ENCODE assay signal across 1 cellular context in the genomic region with DNA sequence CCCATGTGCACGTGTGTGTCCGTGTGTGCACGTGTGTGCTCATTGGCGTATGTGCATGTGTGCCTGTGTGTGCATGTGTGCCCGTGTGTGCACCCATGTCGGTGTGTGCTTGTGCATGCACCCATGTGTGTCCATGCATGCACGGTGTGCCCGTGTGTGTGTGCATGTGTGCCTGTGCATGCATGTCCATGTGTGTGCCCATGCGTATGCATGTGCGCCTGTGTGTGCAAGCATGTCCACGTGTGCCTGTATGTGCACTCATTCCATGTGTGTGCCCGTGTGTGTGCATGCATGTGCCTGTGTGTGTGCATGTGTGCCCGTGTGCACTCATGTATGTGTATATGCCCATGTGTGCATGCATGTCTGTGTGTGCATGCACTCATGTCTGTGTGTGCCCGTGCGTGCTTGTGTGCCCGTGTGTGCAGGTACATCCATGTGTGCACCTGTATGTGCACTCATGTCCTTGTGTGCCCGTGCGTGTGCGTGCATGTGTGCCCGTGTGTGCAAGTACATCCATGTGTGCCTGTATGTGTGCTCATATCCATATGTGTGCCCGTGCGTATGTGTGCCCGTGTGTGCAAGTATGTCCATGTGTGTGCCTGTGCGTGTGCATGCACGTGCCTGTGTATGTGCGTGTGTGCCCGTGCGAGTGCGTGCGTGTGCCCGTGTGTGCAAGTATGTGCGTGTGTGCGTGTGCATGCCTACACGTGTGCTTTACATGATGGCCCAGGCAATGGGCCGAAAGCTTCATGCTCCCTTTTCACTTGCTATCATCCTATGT.
TF ChIP-seq lines count a peak whose summit lies in the region.

No MANE protein-coding gene starts in this region.

TF ChIP-seq in HepG2, 621 proteins besides CTCF, POLR2A, EP300 and RAD21:
- TF ChIP-seq ELF4 (CRISPR knock-in tag; IDR thresholded peaks at IDR 0.05; ENCODE audit: borderline replicate concordance) (no peak), GABPA (IDR thresholded peaks at IDR 0.05; ENCODE audit: low read depth, low read length) (0 out of 2 replicates have a peak, but pooled peaks have one; percentile 7), GABPA (CRISPR knock-in tag; IDR thresholded peaks at IDR 0.05; ENCODE audit: low read depth) (no peak)
- TF ChIP-seq, protein P1, sequence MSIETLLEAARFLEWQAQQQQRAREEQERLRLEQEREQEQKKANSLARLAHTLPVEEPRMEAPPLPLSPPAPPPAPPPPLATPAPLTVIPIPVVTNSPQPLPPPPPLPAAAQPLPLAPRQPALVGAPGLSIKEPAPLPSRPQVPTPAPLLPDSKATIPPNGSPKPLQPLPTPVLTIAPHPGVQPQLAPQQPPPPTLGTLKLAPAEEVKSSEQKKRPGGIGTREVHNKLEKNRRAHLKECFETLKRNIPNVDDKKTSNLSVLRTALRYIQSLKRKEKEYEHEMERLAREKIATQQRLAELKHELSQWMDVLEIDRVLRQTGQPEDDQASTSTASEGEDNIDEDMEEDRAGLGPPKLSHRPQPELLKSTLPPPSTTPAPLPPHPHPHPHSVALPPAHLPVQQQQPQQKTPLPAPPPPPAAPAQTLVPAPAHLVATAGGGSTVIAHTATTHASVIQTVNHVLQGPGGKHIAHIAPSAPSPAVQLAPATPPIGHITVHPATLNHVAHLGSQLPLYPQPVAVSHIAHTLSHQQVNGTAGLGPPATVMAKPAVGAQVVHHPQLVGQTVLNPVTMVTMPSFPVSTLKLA (IDR thresholded peaks at IDR 0.05) = peak; percentile 96
